In genomic region chr4:72397314-72397713, GRCh38 we compare ENCODE assay signal across 14 cellular contexts.
DNase-seq lines count a peak whose midpoint lies in the region; ATAC-seq and TF ChIP-seq lines count a peak whose summit lies in the region.
"Had no signal": no experiment of that assay in that cellular context is flagged by ENCODE, and none has a peak within 500 bp of the region (broad histone marks: within the 10 kb centered on the region; RNA-seq: fewer than 3 reads in every experiment).

No MANE protein-coding gene starts in this region.

- 100% methylated on average over 1 of the region's 7 CpGs; no CpG with 5 or more reads in 1 of the 2 experiments for WGBS in IMR-90 (ENCODE audit: extremely low coverage in 2 of 2, insufficient read length in 1 of 2), 2 experiments
- 88 to 98% (median 90%) methylated on average over 5 to 7 of the region's 7 CpGs for WGBS in adrenal gland, 4 donors

- no peak overlapping the region for H3K4me2 ChIP-seq in IMR-90 (ENCODE audit: low read depth, low read length)
- H3K4me2 ChIP-seq: PC-9 had no signal

- H3K36me3 ChIP-seq in IMR-90 (ENCODE audit: control insufficient read depth, insufficient read depth, low read length) (no peaks in the 10 kb centered on the region), adrenal gland (replicated peaks in 1 of 2) (no peaks in the 10 kb centered on the region)

- H3K4me3 Mint-ChIP-seq in activated CD4-positive, alpha-beta T cell treated with anti-CD3 and anti-CD28 coated beads for 36 hours = no peak overlapping the region
- H3K4me3 Mint-ChIP-seq in immature natural killer cell = no peak overlapping the region
- H3K4me3 Mint-ChIP-seq: CD8-positive, alpha-beta T cell had no signal

- H2BK120ac ChIP-seq in IMR-90 (ENCODE audit: low read depth, low read length) = no peak overlapping the region

- H3K79me1 ChIP-seq in IMR-90 (ENCODE audit: low read depth in 1 of 2, low read length in 2 of 2) = no peaks in the 10 kb centered on the region

- no peak overlapping the region for H3K14ac ChIP-seq in IMR-90 (replicated peaks; ENCODE audit: low read depth, low read length)

- no peak overlapping the region for H3K4me3 ChIP-seq in IMR-90 (ENCODE audit: insufficient read depth, low read depth, low read length)
- no peak overlapping the region for H3K4me3 ChIP-seq in adrenal gland
- H3K4me3 ChIP-seq in fibroblast of pulmonary artery (replicated peaks; ENCODE audit: low read depth, low read length) = no peak overlapping the region
- H3K4me3 ChIP-seq: PC-9, SK-N-MC had no signal

- CTCF ChIA-PET in IMR-90 (lab: Yijun Ruan, JAX) = interaction anchor here (1.1 kb wide), 1 partner anchor 63 kb away, joined by 4 read pairs; no protein-coding TSS in a partner anchor
- CTCF ChIA-PET in activated CD4-positive, alpha-beta T cell treated with anti-CD3 and anti-CD28 coated beads for 36 hours (lab: Charles Lee) = no interaction called here

- H3K9me1 ChIP-seq in IMR-90 (ENCODE audit: insufficient read depth, low read length) = no peaks in the 10 kb centered on the region

- H4K5ac ChIP-seq in IMR-90 (ENCODE audit: low read depth, low read length) = no peak overlapping the region

- no peaks in the 10 kb centered on the region for H3K4me1 ChIP-seq in IMR-90 (ENCODE audit: control insufficient read depth, insufficient read depth, low read length)
- H3K4me1 ChIP-seq in adrenal gland (replicated peaks in 1 of 2) = no peaks in the 10 kb centered on the region

- no peak overlapping the region for H2BK5ac ChIP-seq in IMR-90 (ENCODE audit: low read depth, low read length, poor library complexity, severe bottlenecking)

- H3K27me3 ChIP-seq in IMR-90 (ENCODE audit: control insufficient read depth, insufficient read depth, low read length) = no peaks in the 10 kb centered on the region
- H3K27me3 ChIP-seq in adrenal gland = no peaks in the 10 kb centered on the region

- no TSS peak for BruUV-seq in IMR-90 (replicated peaks; lab: Mats Ljungman, UMichigan)

- no peaks in the 10 kb centered on the region for H3K9me3 Mint-ChIP-seq in activated CD4-positive, alpha-beta T cell treated with anti-CD3 and anti-CD28 coated beads for 36 hours (ENCODE audit: low read depth)
- H3K9me3 Mint-ChIP-seq in immature natural killer cell = peaks cover 0 to 6% (median 3%) of the 10 kb centered on the region in 6 donors
- H3K9me3 Mint-ChIP-seq: CD8-positive, alpha-beta T cell had no signal

- no peaks in the 10 kb centered on the region for H3K36me3 Mint-ChIP-seq in activated CD4-positive, alpha-beta T cell treated with anti-CD3 and anti-CD28 coated beads for 36 hours (ENCODE audit: low read depth)
- no peaks in the 10 kb centered on the region for H3K36me3 Mint-ChIP-seq in immature natural killer cell
- H3K36me3 Mint-ChIP-seq: CD8-positive, alpha-beta T cell had no signal

- TF ChIP-seq POLR2A in IMR-90 (IDR thresholded peaks at IDR 0.05; ENCODE audit: low read depth, low read length) = no peak
- TF ChIP-seq POLR2A in adrenal gland (IDR thresholded peaks at IDR 0.05) = no peak

- no peaks in the 10 kb centered on the region for H4K20me1 ChIP-seq in IMR-90 (ENCODE audit: insufficient read depth, low read length)

- POLR2A ChIA-PET in IMR-90 (lab: Charles Lee; ENCODE audit: unreplicated experiment) = no interaction called here
- POLR2A ChIA-PET in activated CD4-positive, alpha-beta T cell treated with anti-CD3 and anti-CD28 coated beads for 36 hours (lab: Charles Lee) = no interaction called here

- dilution Hi-C loops in IMR-90 (cut with HindIII; ENCODE audit: low sequenced_read_pairs, unreplicated experiment) = no loop called here

- no peak overlapping the region for H3K27ac Mint-ChIP-seq in activated CD4-positive, alpha-beta T cell treated with anti-CD3 and anti-CD28 coated beads for 36 hours
- H3K27ac Mint-ChIP-seq in immature natural killer cell = no peak overlapping the region
- H3K27ac Mint-ChIP-seq: CD8-positive, alpha-beta T cell had no signal

- in situ Hi-C loops in IMR-90 (cut with MboI; ENCODE audit: low sequenced_read_pairs) = no loop called here

- ATAC-seq in IMR-90 (ENCODE audit: low read depth) (no peak), GM18907 (IDR thresholded peaks at IDR 0.05; ENCODE audit: unreplicated experiment) (no peak)
- no peak for ATAC-seq in activated CD4-positive, alpha-beta T cell treated with anti-CD3 and anti-CD28 coated beads for 36 hours
- ATAC-seq: CD8-positive, alpha-beta T cell had no signal

- no peak overlapping the region for H2BK15ac ChIP-seq in IMR-90 (ENCODE audit: low read depth, low read length)

- H3K23ac ChIP-seq in IMR-90 (ENCODE audit: low read depth, low read length) = no peak overlapping the region

- H2AK5ac ChIP-seq in IMR-90 (ENCODE audit: low read depth, low read length) = no peak overlapping the region

- H3K56ac ChIP-seq in IMR-90 (ENCODE audit: extremely low read depth, insufficient read depth, low read length) = no peak overlapping the region

- H4K91ac ChIP-seq in IMR-90 (ENCODE audit: insufficient read depth, low read depth, low read length) = no peak overlapping the region

- intact Hi-C loops in IMR-90 (cut with micrococcal nuclease) (no loop called here), adrenal gland (cut with DNase I) (no loop called here)
- intact Hi-C loops in activated CD4-positive, alpha-beta T cell treated with anti-CD3 and anti-CD28 coated beads for 36 hours (cut with DNase I, micrococcal nuclease) = no loop called here

- no peak overlapping the region for H3K4ac ChIP-seq in IMR-90 (ENCODE audit: low read depth, low read length)

- H3K9me3 ChIP-seq in IMR-90 (ENCODE audit: control insufficient read depth, insufficient read depth, low read length) (no peaks in the 10 kb centered on the region), adrenal gland (replicated peaks in 1 of 3) (no peaks in the 10 kb centered on the region)

- DNase-seq in IMR-90 = no peak
- DNase-seq in adrenal gland = peak in 4 of 7 donors; percentile 13 to 28 (median 14)
- DNase-seq in fibroblast of pulmonary artery (ENCODE audit: low read depth) = peak; percentile 56
- peak; percentile 51 for DNase-seq in renal cortical epithelial cell (ENCODE audit: low read depth)
- DNase-seq in activated CD4-positive, alpha-beta T cell treated with anti-CD3 and anti-CD28 coated beads for 36 hours = no peak
- DNase-seq in DMS53 (lab: John Stamatoyannopoulos, UW) = no peak
- no peak for DNase-seq in immature natural killer cell
- DNase-seq: CD8-positive, alpha-beta T cell; DND-41; NCI-H1694; NCI-H774; PC-9 had no signal

- no peak for TF ChIP-seq RAD21 in IMR-90 (IDR thresholded peaks at IDR 0.05; ENCODE audit: low read length)

- TF ChIP-seq CTCF in IMR-90 (conservative IDR thresholded peaks at IDR 0.05; ENCODE audit: low read depth, low read length) (no peak), adrenal gland (IDR thresholded peaks at IDR 0.05) (no peak), fibroblast of pulmonary artery (IDR thresholded peaks at IDR 0.05; ENCODE audit: low read length, missing control alignments) (no peak)

- H3K27me3 Mint-ChIP-seq in activated CD4-positive, alpha-beta T cell treated with anti-CD3 and anti-CD28 coated beads for 36 hours = no peaks in the 10 kb centered on the region
- peaks cover 0 to 2% (median 0%) of the 10 kb centered on the region in 3 donors for H3K27me3 Mint-ChIP-seq in immature natural killer cell (ENCODE audit: low read depth in 3 of 3)

- H4K8ac ChIP-seq in IMR-90 (ENCODE audit: low read depth in 2 of 2, low read length in 2 of 2) = no peak overlapping the region

- no peak overlapping the region for H3K18ac ChIP-seq in IMR-90 (ENCODE audit: low read depth, low read length)

- no peaks in the 10 kb centered on the region for H3K4me1 Mint-ChIP-seq in activated CD4-positive, alpha-beta T cell treated with anti-CD3 and anti-CD28 coated beads for 36 hours
- H3K4me1 Mint-ChIP-seq in immature natural killer cell = no peaks in the 10 kb centered on the region

- no peak overlapping the region for H3K27ac ChIP-seq in IMR-90 (ENCODE audit: insufficient read depth, low read length)
- H3K27ac ChIP-seq in adrenal gland = no peak overlapping the region
- H3K27ac ChIP-seq: PC-9, SK-N-MC had no signal

- H3K9ac ChIP-seq in IMR-90 (ENCODE audit: low read depth, low read length) = no peak overlapping the region

- no peak overlapping the region for H2AK9ac ChIP-seq in IMR-90 (replicated peaks; ENCODE audit: low read depth, low read length, poor library complexity)

- H2BK20ac ChIP-seq in IMR-90 (ENCODE audit: low read depth, low read length) = no peak overlapping the region

- no peak overlapping the region for H2AFZ ChIP-seq in IMR-90 (replicated peaks; ENCODE audit: low read length, poor library complexity)
- H2AFZ ChIP-seq: PC-9 had no signal

TF ChIP-seq in IMR-90, 13 proteins besides CTCF, POLR2A, EP300 and RAD21:
- no peak for TF ChIP-seq MXI1 (IDR thresholded peaks at IDR 0.05; ENCODE audit: borderline replicate concordance, low read depth, low read length)
- TF ChIP-seq CEBPB (IDR thresholded peaks at IDR 0.05; ENCODE audit: low read depth, low read length) = peak; percentile 94

Comparison
In these comparisons a context has a peak if more than half of its experiments do, and no peak if none do; other contexts are left out.
1. DNase-seq: peak in adrenal gland (4 of 7), fibroblast of pulmonary artery (single experiment) and renal cortical epithelial cell (single experiment); none in IMR-90 (single experiment), activated CD4-positive, alpha-beta T cell treated with anti-CD3 and anti-CD28 coated beads for 36 hours (single experiment), DMS53 (single experiment) and immature natural killer cell (0 of 3).